ENCODE assay signal across 11 cellular contexts in the genomic region with DNA sequence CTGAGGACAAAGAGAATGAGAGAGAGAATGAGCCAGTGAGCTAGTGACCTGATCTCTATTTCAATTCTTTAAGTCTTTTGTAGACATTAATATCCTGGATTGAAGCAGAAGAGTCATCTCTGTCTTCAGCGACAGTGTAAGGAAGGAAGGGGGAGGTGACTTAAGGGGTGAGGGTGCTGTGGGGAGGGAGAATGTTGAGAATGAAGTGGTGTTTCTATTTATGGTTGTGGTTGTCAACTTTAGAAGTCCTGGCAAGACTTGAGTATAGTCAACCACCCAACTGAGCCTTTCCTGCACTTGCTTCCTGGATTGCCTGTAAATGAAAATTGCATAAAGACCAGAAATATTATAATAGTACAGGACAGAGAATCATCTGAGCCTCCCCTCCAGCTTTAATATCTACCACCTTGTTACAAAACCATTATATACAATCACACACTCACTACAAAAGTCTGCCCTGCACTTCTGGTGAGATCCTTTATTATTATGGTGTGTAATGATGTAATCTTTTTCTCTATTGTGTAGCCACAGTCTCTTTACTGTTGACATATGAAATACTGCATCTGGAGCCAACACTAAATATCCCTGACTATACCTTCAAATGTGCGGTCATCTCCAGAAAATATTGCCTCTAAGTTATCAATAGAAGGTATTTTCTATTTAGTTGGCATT.
DNase-seq lines count a peak whose midpoint lies in the region; ATAC-seq and TF ChIP-seq lines count a peak whose summit lies in the region.
"Had no signal": no experiment of that assay in that cellular context is flagged by ENCODE, and none has a peak within 500 bp of the region (broad histone marks: within the 10 kb centered on the region; RNA-seq: fewer than 3 reads in every experiment).

No MANE protein-coding gene starts in this region.

- H3K4me3 Mint-ChIP-seq in stimulated activated naive CD8-positive, alpha-beta T cell treated with anti-CD3 and anti-CD28 coated beads, Interleukin-15, amount 100 ng/mL, for 72 hours: no peak overlapping the region

- peaks cover 8% of the 10 kb centered on the region for H3K27me3 Mint-ChIP-seq in stimulated activated naive CD8-positive, alpha-beta T cell treated with anti-CD3 and anti-CD28 coated beads, Interleukin-15, amount 100 ng/mL, for 72 hours

- peaks cover 8% of the 10 kb centered on the region for H3K4me1 Mint-ChIP-seq in stimulated activated naive CD8-positive, alpha-beta T cell treated with anti-CD3 and anti-CD28 coated beads, Interleukin-15, amount 100 ng/mL, for 72 hours

- peak overlapping the region; percentile 6 to 12 for H3K27ac Mint-ChIP-seq in stimulated activated naive CD8-positive, alpha-beta T cell treated with anti-CD3 and anti-CD28 coated beads, Interleukin-15, amount 100 ng/mL, for 72 hours

- TF ChIP-seq CTCF in GM10266 (IDR thresholded peaks at IDR 0.05; ENCODE audit: control insufficient read depth, insufficient read depth, low read depth, missing control alignments): no peak

- H3K9me3 Mint-ChIP-seq in stimulated activated naive CD8-positive, alpha-beta T cell treated with anti-CD3 and anti-CD28 coated beads, Interleukin-15, amount 100 ng/mL, for 72 hours: peaks cover 0 to 19% of the 10 kb centered on the region in 2 donors

- no peak for DNase-seq in stimulated activated naive CD8-positive, alpha-beta T cell treated with anti-CD3 and anti-CD28 coated beads, Interleukin-15, amount 100 ng/mL, for 72 hours
- DNase-seq in stimulated activated naive CD8-positive, alpha-beta T cell treated with anti-CD3 and anti-CD28 coated beads, Interleukin-15, Interleukin-2, amounts not matched to agents 100 U/mL and 50 U/mL, for 24 hours: no peak
- peak; percentile 80 for DNase-seq in MV-4-11 (lab: John Stamatoyannopoulos, UW)
- DNase-seq in DMS 273 treated with DMSO at 0.1 percent for 48 hours (lab: John Stamatoyannopoulos, UW): no peak
- DNase-seq in OCI-M1 (lab: John Stamatoyannopoulos, UW): no peak
- no peak for DNase-seq in GM10266 (ENCODE audit: extremely low spot score)
- DNase-seq: NCI-H1417, NCI-H526, T-helper 9 cell had no signal

- ATAC-seq in stimulated activated naive CD8-positive, alpha-beta T cell treated with anti-CD3 and anti-CD28 coated beads, Interleukin-15, amount 100 ng/mL, for 72 hours: peak; percentile 77
- ATAC-seq in stimulated activated naive CD8-positive, alpha-beta T cell treated with anti-CD3 and anti-CD28 coated beads, Interleukin-15, Interleukin-2, amounts not matched to agents 100 U/mL and 50 U/mL, for 24 hours: no peak
- ATAC-seq in HG02678 (IDR thresholded peaks at IDR 0.05; ENCODE audit: unreplicated experiment): peak; percentile 48
- no peak for ATAC-seq in HG03342 (IDR thresholded peaks at IDR 0.05; ENCODE audit: unreplicated experiment)

Comparison
In these comparisons a context has a peak if more than half of its experiments do, and no peak if none do; other contexts are left out.
1. ATAC-seq: peak in stimulated activated naive CD8-positive, alpha-beta T cell treated with anti-CD3 and anti-CD28 coated beads, Interleukin-15, amount 100 ng/mL, for 72 hours (single experiment) and HG02678 (single experiment); none in stimulated activated naive CD8-positive, alpha-beta T cell treated with anti-CD3 and anti-CD28 coated beads, Interleukin-15, Interleukin-2, amounts not matched to agents 100 U/mL and 50 U/mL, for 24 hours (single experiment) and HG03342 (single experiment).